Comparison of ENCODE assay signal across 22 cellular contexts in genomic region chr19:57242821-57243220, GRCh38. TPM values are rescaled to one million over a fixed set of nuclear protein-coding genes. Genes with fewer than 3 reads are reported as not detected.
DNase-seq lines count a peak whose midpoint lies in the region; ATAC-seq and TF ChIP-seq lines count a peak whose summit lies in the region.
"Had no signal": no experiment of that assay in that cellular context is flagged by ENCODE, and none has a peak within 500 bp of the region (broad histone marks: within the 10 kb centered on the region; RNA-seq: fewer than 3 reads in every experiment).

No MANE protein-coding gene starts in this region.

- H3K27me3 Mint-ChIP-seq in activated naive CD8-positive, alpha-beta T cell, result no peaks in the 10 kb centered on the region
- H3K27me3 Mint-ChIP-seq in activated naive CD8-positive, alpha-beta T cell treated with anti-CD3 and anti-CD28 coated beads, Interleukin-2, amount 50 U/mL, for 24 hours, result no peaks in the 10 kb centered on the region
- peaks cover 1 to 6% (median 4%) of the 10 kb centered on the region in 3 donors for H3K27me3 Mint-ChIP-seq in immature natural killer cell (ENCODE audit: low read depth in 3 of 3)
- H3K27me3 Mint-ChIP-seq: activated CD4-positive, alpha-beta memory T cell treated with anti-CD3 and anti-CD28 coated beads, Interleukin-2, amount 10 ng/mL, durations not matched to agents 7 days and 5 days had no signal

- TF ChIP-seq POLR2A in vagina (IDR thresholded peaks at IDR 0.05), result no peak

- H3K4me3 ChIP-seq in PC-9, result no peak overlapping the region
- H3K4me3 ChIP-seq in vagina, result no peak overlapping the region
- H3K4me3 ChIP-seq: pancreas had no signal

- POLR2A ChIA-PET in PC-9 (lab: Charles Lee; ENCODE audit: unreplicated experiment), result interaction anchor here (0.5 kb wide), 1 partner anchor 90 kb away, joined by 3 read pairs; no protein-coding TSS in a partner anchor

- 0 out of 2 replicates have a peak overlapping the region, but pooled peaks have one; percentile 2 for H3K4me2 ChIP-seq in PC-9

- TF ChIP-seq CTCF in PC-9 (conservative IDR thresholded peaks at IDR 0.05), result no peak
- TF ChIP-seq CTCF in vagina (IDR thresholded peaks at IDR 0.05), result no peak

- H3K9me3 Mint-ChIP-seq in activated naive CD8-positive, alpha-beta T cell (ENCODE audit: low read depth), result no peaks in the 10 kb centered on the region
- peaks cover 4% of the 10 kb centered on the region for H3K9me3 Mint-ChIP-seq in activated naive CD8-positive, alpha-beta T cell treated with anti-CD3 and anti-CD28 coated beads, Interleukin-2, amount 50 U/mL, for 24 hours
- no peaks in the 10 kb centered on the region for H3K9me3 Mint-ChIP-seq in immature natural killer cell
- H3K9me3 Mint-ChIP-seq: endodermal cell had no signal

- no peaks in the 10 kb centered on the region for H3K9me3 ChIP-seq in PC-9 (ENCODE audit: insufficient read depth, low read depth)
- no peaks in the 10 kb centered on the region for H3K9me3 ChIP-seq in vagina
- H3K9me3 ChIP-seq: pancreas, upper lobe of left lung had no signal

- no peak overlapping the region for H3K27ac Mint-ChIP-seq in activated naive CD8-positive, alpha-beta T cell
- H3K27ac Mint-ChIP-seq in activated naive CD8-positive, alpha-beta T cell treated with anti-CD3 and anti-CD28 coated beads, Interleukin-2, amount 50 U/mL, for 24 hours, result no peak overlapping the region
- peak overlapping the region in 3 of 6 donors; percentile 4 to 32 (median 24) for H3K27ac Mint-ChIP-seq in immature natural killer cell
- H3K27ac Mint-ChIP-seq: activated CD4-positive, alpha-beta memory T cell treated with anti-CD3 and anti-CD28 coated beads, Interleukin-2, amount 10 ng/mL, durations not matched to agents 7 days and 5 days; endodermal cell had no signal

- no peaks in the 10 kb centered on the region for H3K9me2 ChIP-seq in PC-9 (ENCODE audit: insufficient read depth)

- H4K20me1 ChIP-seq in PC-9 (ENCODE audit: insufficient read depth), result no peaks in the 10 kb centered on the region

- H3K36me3 Mint-ChIP-seq in activated naive CD8-positive, alpha-beta T cell, result peaks cover 27% of the 10 kb centered on the region
- H3K36me3 Mint-ChIP-seq in activated naive CD8-positive, alpha-beta T cell treated with anti-CD3 and anti-CD28 coated beads, Interleukin-2, amount 50 U/mL, for 24 hours (ENCODE audit: low read depth), result peaks cover 38% of the 10 kb centered on the region
- H3K36me3 Mint-ChIP-seq in immature natural killer cell, result peaks cover 10 to 17% (median 15%) of the 10 kb centered on the region in 3 donors

- no peak for DNase-seq in activated naive CD8-positive, alpha-beta T cell treated with anti-CD3 and anti-CD28 coated beads, Interleukin-2, amount 50 U/mL, for 24 hours
- DNase-seq in PC-9 (no peak), immature natural killer cell (no peak), vagina (ENCODE audit: extremely low spot score in 2 of 2) (peak; percentile 22 to 40), NCI-H1092 treated with DMSO at 0.1 percent for 48 hours (lab: John Stamatoyannopoulos, UW) (no peak)
- DNase-seq: activated CD4-positive, alpha-beta memory T cell treated with anti-CD3 and anti-CD28 coated beads, Interleukin-2, amount 10 ng/mL, durations not matched to agents 7 days and 5 days; C1 segment of cervical spinal cord; DMS 273 treated with DMSO at 0.1 percent for 48 hours; KG1; kidney glomerular epithelial cell; MV-4-11; NCI-H187; pancreas; right cardiac atrium; T1000; upper lobe of left lung had no signal

- peaks cover 17% of the 10 kb centered on the region; the same call in 1 of the 2 replicates for H3K4me1 ChIP-seq in PC-9 (replicated peaks; ENCODE audit: insufficient read depth)
- H3K4me1 ChIP-seq in vagina, result peaks cover 28% of the 10 kb centered on the region

- no peaks in the 10 kb centered on the region; the same call in 1 of the 2 replicates for H3F3A ChIP-seq in PC-9 (ENCODE audit: insufficient read depth, low read depth)

- H3K4me3 Mint-ChIP-seq in activated naive CD8-positive, alpha-beta T cell, result peak overlapping the region; percentile 93
- no peak overlapping the region for H3K4me3 Mint-ChIP-seq in activated naive CD8-positive, alpha-beta T cell treated with anti-CD3 and anti-CD28 coated beads, Interleukin-2, amount 50 U/mL, for 24 hours
- peak overlapping the region in 3 of 5 donors; percentile 14 to 95 (median 47) for H3K4me3 Mint-ChIP-seq in immature natural killer cell
- H3K4me3 Mint-ChIP-seq: activated CD4-positive, alpha-beta memory T cell treated with anti-CD3 and anti-CD28 coated beads, Interleukin-2, amount 10 ng/mL, durations not matched to agents 7 days and 5 days had no signal

- intact Hi-C loops in PC-9 (cut with micrococcal nuclease; ENCODE audit: unreplicated experiment) (loop anchor here (5.0 kb wide), 1 partner anchor 109 kb away; the partner anchor contains the start of gene ZNF304), vagina (cut with DNase I) (no loop called here)

- H3K79me2 ChIP-seq in PC-9 (ENCODE audit: low read depth), result peaks cover 32% of the 10 kb centered on the region

- H3K36me3 ChIP-seq in PC-9 (ENCODE audit: low read depth) (peaks cover 7% of the 10 kb centered on the region; the same call in 1 of the 2 replicates), vagina (peaks cover 3 to 42% of the 10 kb centered on the region in 2 donors)

- no TSS peak for BruUV-seq in PC-9 (replicated peaks; lab: Mats Ljungman, UMichigan)

- ATAC-seq in activated naive CD8-positive, alpha-beta T cell treated with anti-CD3 and anti-CD28 coated beads, Interleukin-2, amount 50 U/mL, for 24 hours, result no peak
- ATAC-seq in HG02610 (IDR thresholded peaks at IDR 0.05; ENCODE audit: unreplicated experiment), result no peak
- no peak for ATAC-seq in esophagus mucosa
- ATAC-seq: activated CD4-positive, CD25-positive, alpha-beta regulatory T cell treated with anti-CD3 and anti-CD28 coated beads, Interleukin-2, amount 50 U/mL, for 24 hours; pancreas; right cardiac atrium had no signal

- H3K27me3 ChIP-seq in PC-9 (ENCODE audit: insufficient read depth, low read depth) (no peaks in the 10 kb centered on the region), vagina (no peaks in the 10 kb centered on the region)
- H3K27me3 ChIP-seq: pancreas, upper lobe of left lung had no signal

- CTCF ChIA-PET in PC-9 (lab: Charles Lee), result no interaction called here

- H3K4me1 Mint-ChIP-seq in activated naive CD8-positive, alpha-beta T cell (ENCODE audit: low read depth), result peaks cover 37% of the 10 kb centered on the region
- H3K4me1 Mint-ChIP-seq in activated naive CD8-positive, alpha-beta T cell treated with anti-CD3 and anti-CD28 coated beads, Interleukin-2, amount 50 U/mL, for 24 hours, result peaks cover 33% of the 10 kb centered on the region
- peaks cover 36 to 47% of the 10 kb centered on the region in 2 donors for H3K4me1 Mint-ChIP-seq in immature natural killer cell

- H3K27ac ChIP-seq in PC-9, result no peak overlapping the region
- H3K27ac ChIP-seq in vagina, result no peak overlapping the region
- H3K27ac ChIP-seq: pancreas, upper lobe of left lung had no signal

- no peak overlapping the region for H2AFZ ChIP-seq in PC-9

RNA-seq across cellular contexts. Expression of gene ZNF805, which starts 2.4 kb away (rescaled TPM):
- total RNA-seq in PC-9 (2021) (13.5 and 19.8 TPM in 2 replicates), vagina (18.2 TPM), esophagus mucosa (6.8 TPM)
- 1 to 10 TPM; 1.9 to 3.0 (median 2.9) TPM for polyA plus RNA-seq in immature natural killer cell

RNA-seq across cellular contexts. Expression of gene AURKC, which starts 12.0 kb away (rescaled TPM):
- 0.55 and 3.9 TPM in 2 replicates for total RNA-seq in PC-9 (2021)
- 1 to 10 TPM in 2 of 3 donors, not detected in 1; 1.8 to 2.5 TPM for polyA plus RNA-seq in immature natural killer cell
- total RNA-seq in vagina, result 0.74 TPM
- 1.1 TPM for total RNA-seq in esophagus mucosa
- total RNA-seq: G401 had no signal

RNA-seq across cellular contexts. Expression of gene ZNF460, which starts 37.5 kb away (rescaled TPM):
- total RNA-seq in PC-9 (2021), result 84.0 and 94.2 TPM in 2 replicates
- polyA plus RNA-seq in immature natural killer cell, result 1 to 10 TPM; 1.1 to 7.0 (median 4.3) TPM
- total RNA-seq in vagina, result 76.1 TPM
- 68.7 TPM for total RNA-seq in esophagus mucosa

RNA-seq across cellular contexts. Expression of gene ZNF264, which starts 51.5 kb away (rescaled TPM):
- total RNA-seq in PC-9 (2021) (30.6 and 51.6 TPM in 2 replicates), vagina (25.0 TPM), esophagus mucosa (24.6 TPM)
- polyA plus RNA-seq in immature natural killer cell, result 10 to 100 TPM; 13.3 to 17.3 (median 14.8) TPM

Comparison
In these comparisons a context has a peak if more than half of its experiments do, and no peak if none do; other contexts are left out.
1. DNase-seq: peak in vagina (2 of 2); none in activated naive CD8-positive, alpha-beta T cell treated with anti-CD3 and anti-CD28 coated beads, Interleukin-2, amount 50 U/mL, for 24 hours (single experiment), PC-9 (0 of 2), immature natural killer cell (0 of 3) and NCI-H1092 treated with DMSO at 0.1 percent for 48 hours (single experiment).